9 cellular contexts compared by ENCODE assay signal in the genomic region with DNA sequence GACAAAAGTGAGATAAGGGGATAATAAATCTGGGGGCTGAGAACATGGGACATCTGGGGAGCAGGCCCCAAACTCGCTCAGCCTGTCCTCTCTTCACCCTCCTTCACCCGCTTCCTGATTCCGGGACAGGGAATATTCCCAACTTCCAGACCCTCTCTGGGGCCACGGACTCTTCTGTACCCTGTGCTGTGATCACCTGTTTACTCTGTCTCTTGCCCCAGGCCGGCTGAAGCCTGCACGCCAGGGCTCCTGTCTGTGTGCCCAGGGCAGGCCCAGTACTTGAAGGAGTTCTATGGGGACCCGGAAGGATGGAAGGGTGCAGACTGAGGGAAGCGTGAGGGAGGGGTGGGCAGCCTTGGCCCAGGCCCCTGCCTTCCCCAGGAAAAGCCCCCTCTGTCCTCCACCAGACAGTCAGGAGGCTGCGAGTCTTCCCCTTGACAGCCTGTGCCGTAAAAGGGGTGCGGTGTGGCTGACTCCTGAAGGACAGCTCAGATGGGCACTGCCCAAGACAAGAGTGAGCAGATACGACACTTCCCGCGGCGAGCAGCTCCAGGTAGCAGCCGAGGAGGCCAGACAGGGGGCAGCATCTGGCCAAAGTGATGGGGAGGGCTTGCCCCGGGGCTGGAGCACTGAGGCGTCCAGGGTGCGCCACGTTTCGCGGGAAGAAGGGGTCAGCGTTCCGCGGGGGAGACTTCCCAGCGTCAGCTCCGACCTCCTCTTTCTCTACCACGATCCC. TPM values are rescaled to one million over a fixed set of nuclear protein-coding genes. Genes with fewer than 3 reads are reported as not detected.
DNase-seq lines count a peak whose midpoint lies in the region; ATAC-seq and TF ChIP-seq lines count a peak whose summit lies in the region.
"Had no signal": no experiment of that assay in that cellular context is flagged by ENCODE, and none has a peak within 500 bp of the region (broad histone marks: within the 10 kb centered on the region; RNA-seq: fewer than 3 reads in every experiment).

No MANE protein-coding gene starts in this region.

- no peak overlapping the region for H3K9ac ChIP-seq in smooth muscle cell (ENCODE audit: low read depth)

- 32% methylated on average over 25 of the region's 28 CpGs for WGBS in smooth muscle cell (ENCODE audit: low lambda C conversion rate)

- H3K27ac ChIP-seq in C4-2B, result peak overlapping the region; percentile 94
- no peak overlapping the region for H3K27ac ChIP-seq in smooth muscle cell (ENCODE audit: low read depth)

- peak; percentile 33 for TF ChIP-seq CTCF in C4-2B (conservative IDR thresholded peaks at IDR 0.05)
- TF ChIP-seq CTCF in smooth muscle cell (IDR thresholded peaks at IDR 0.05; ENCODE audit: borderline replicate concordance, insufficient read depth, poor library complexity, severe bottlenecking), result no peak

- peak; percentile 11 for ATAC-seq in GM19035 (IDR thresholded peaks at IDR 0.05; ENCODE audit: unreplicated experiment)
- ATAC-seq in GM21381 (IDR thresholded peaks at IDR 0.05; ENCODE audit: unreplicated experiment), result no peak

- peak overlapping the region; percentile 83 for H3K4me2 ChIP-seq in smooth muscle cell

- peak; percentile 35 for DNase-seq in MG63
- peak; percentile 27 for DNase-seq in amniotic epithelial cell (ENCODE audit: low read depth)
- DNase-seq in iPS-NIHi11 (ENCODE audit: low spot score), result peak; percentile 48
- DNase-seq in smooth muscle cell (lab: John Stamatoyannopoulos, UW; ENCODE audit: unreplicated experiment), result no peak
- no peak for DNase-seq in middle frontal gyrus (ENCODE audit: extremely low spot score, low spot score)

- H3K4me3 ChIP-seq in MG63 (peak overlapping the region; percentile 82), smooth muscle cell (peak overlapping the region; percentile 94)

- H3K27me3 ChIP-seq in MG63 (no peaks in the 10 kb centered on the region), smooth muscle cell (ENCODE audit: low read depth) (no peaks in the 10 kb centered on the region)

- H4K20me1 ChIP-seq in smooth muscle cell (ENCODE audit: low read depth), result no peaks in the 10 kb centered on the region

- peaks cover 25% of the 10 kb centered on the region for H3K79me2 ChIP-seq in smooth muscle cell (ENCODE audit: low read depth)

- peaks cover 18% of the 10 kb centered on the region for H3K4me1 ChIP-seq in smooth muscle cell (ENCODE audit: low read depth)

- H3K9me3 ChIP-seq in MG63 (no peaks in the 10 kb centered on the region), smooth muscle cell (replicated peaks; ENCODE audit: low read depth) (no peaks in the 10 kb centered on the region)

- H2AFZ ChIP-seq in smooth muscle cell (ENCODE audit: low read depth), result peak overlapping the region; percentile 87

- peaks cover 29% of the 10 kb centered on the region for H3K36me3 ChIP-seq in MG63
- no peaks in the 10 kb centered on the region for H3K36me3 ChIP-seq in smooth muscle cell (ENCODE audit: low read depth)

- H3F3A ChIP-seq in smooth muscle cell (ENCODE audit: low read depth), result no peaks in the 10 kb centered on the region

RNA-seq across cellular contexts. Expression of a gene that starts 1.0 kb away (rescaled TPM):
- 33.3 and 35.9 TPM in 2 replicates for total RNA-seq in MG63 (2014; rRNA removed; shearing (Covaris generic); ENCODE audit: low replicate concordance)
- 3.6 and 4.9 TPM in 2 replicates for total RNA-seq in smooth muscle cell
- polyA plus RNA-seq in smooth muscle cell, result 6.6 and 12.8 TPM in 2 replicates

RNA-seq across cellular contexts. Expression of a gene that starts 31.7 kb away (rescaled TPM):
- 32.3 and 38.6 TPM in 2 replicates for total RNA-seq in MG63 (2014; rRNA removed; shearing (Covaris generic); ENCODE audit: low replicate concordance)
- 4.7 and 8.0 TPM in 2 replicates for total RNA-seq in smooth muscle cell
- polyA plus RNA-seq in smooth muscle cell, result 8.5 and 13.3 TPM in 2 replicates

RNA-seq across cellular contexts. Expression of a gene that starts 42.9 kb away (rescaled TPM):
- not detected in 2 replicates for total RNA-seq in MG63 (2014; rRNA removed; shearing (Covaris generic); ENCODE audit: low replicate concordance)
- total RNA-seq in smooth muscle cell, result 0.18 and 5.2 TPM in 2 replicates
- polyA plus RNA-seq in smooth muscle cell, result 0.23 and 0.57 TPM in 2 replicates
- total RNA-seq: T-helper 1 cell treated with Interleukin-12 subunit alpha and Interleukin-12 subunit beta and Interleukin-4 antibody, amounts not matched to agents 30 ng/mL and 1 ng/mL, for 36 hours had no signal

RNA-seq across cellular contexts. Expression of a gene that starts 46.7 kb away (rescaled TPM):
- 12.9 and 14.8 TPM in 2 replicates for total RNA-seq in MG63 (2014; rRNA removed; shearing (Covaris generic); ENCODE audit: low replicate concordance)
- 5.1 and 9.2 TPM in 2 replicates for total RNA-seq in smooth muscle cell
- 4.9 and 5.5 TPM in 2 replicates for polyA plus RNA-seq in smooth muscle cell

Comparison
In these comparisons a context has a peak if more than half of its experiments do, and no peak if none do; other contexts are left out.
1. DNase-seq: peak in MG63 (single experiment), amniotic epithelial cell (single experiment) and iPS-NIHi11 (single experiment); none in smooth muscle cell (single experiment) and middle frontal gyrus (single experiment).